ENCODE assay signal across 8 cellular contexts in genomic region chr1:209601809-209602657, GRCh38. TPM values are rescaled to one million over a fixed set of nuclear protein-coding genes. Genes with fewer than 3 reads are reported as not detected.
DNase-seq lines count a peak whose midpoint lies in the region; ATAC-seq and TF ChIP-seq lines count a peak whose summit lies in the region.

No MANE protein-coding gene starts in this region.

- CTCF ChIA-PET in CD8-positive, alpha-beta T cell (lab: Charles Lee) = interaction anchor here (0.8 to 2.0 kb wide), 4 partner anchors 25 to 146 kb away, joined by 3 to 9 read pairs (median 4); no protein-coding TSS in a partner anchor
- CTCF ChIA-PET in WTC11 (lab: Charles Lee) = interaction anchor here (1.0 to 3.3 kb wide), 4 partner anchors 12 to 26 kb away, joined by 3 to 12 read pairs (median 8); no protein-coding TSS in a partner anchor

- DNase-seq in CD8-positive, alpha-beta T cell = no peak
- DNase-seq in NAMALWA (ENCODE audit: low spot score) = peak; percentile 39
- DNase-seq in WTC11 (ENCODE audit: low spot score) = peak; percentile 37
- DNase-seq in esophagus squamous epithelium (lab: John Stamatoyannopoulos, UW) = no peak
- no peak for DNase-seq in nephron progenitor cell

- H3K27ac Mint-ChIP-seq in CD8-positive, alpha-beta T cell = no peak overlapping the region
- H3K27ac Mint-ChIP-seq in WTC11 (no peak overlapping the region), nephron progenitor cell (no peak overlapping the region)

- no peaks in the 10 kb centered on the region for H3K36me3 Mint-ChIP-seq in CD8-positive, alpha-beta T cell
- H3K36me3 Mint-ChIP-seq in WTC11 = no peaks in the 10 kb centered on the region
- no peaks in the 10 kb centered on the region for H3K36me3 Mint-ChIP-seq in nephron progenitor cell (ENCODE audit: low read depth)

- H3K36me3 ChIP-seq in CD8-positive, alpha-beta T cell (ENCODE audit: insufficient read depth, low read length) = no peaks in the 10 kb centered on the region
- H3K36me3 ChIP-seq in esophagus squamous epithelium = no peaks in the 10 kb centered on the region

- H3K27me3 ChIP-seq in CD8-positive, alpha-beta T cell (ENCODE audit: insufficient read depth, low read length) = no peaks in the 10 kb centered on the region
- H3K27me3 ChIP-seq in esophagus squamous epithelium = peaks cover 0 to 9% (median 0%) of the 10 kb centered on the region in 4 donors

- H3K27ac ChIP-seq in CD8-positive, alpha-beta T cell (ENCODE audit: low read depth, low read length) = no peak overlapping the region
- no peak overlapping the region for H3K27ac ChIP-seq in esophagus squamous epithelium

- H3K4me1 Mint-ChIP-seq in CD8-positive, alpha-beta T cell (ENCODE audit: low read depth) = no peaks in the 10 kb centered on the region
- H3K4me1 Mint-ChIP-seq in WTC11 = no peaks in the 10 kb centered on the region
- no peaks in the 10 kb centered on the region for H3K4me1 Mint-ChIP-seq in nephron progenitor cell

- peaks cover 12% of the 10 kb centered on the region for H3K27me3 Mint-ChIP-seq in CD8-positive, alpha-beta T cell (ENCODE audit: low read depth)
- H3K27me3 Mint-ChIP-seq in WTC11 (ENCODE audit: low read depth) = no peaks in the 10 kb centered on the region
- peaks cover 37% of the 10 kb centered on the region for H3K27me3 Mint-ChIP-seq in nephron progenitor cell (ENCODE audit: low read depth, poor library complexity)

- no peaks in the 10 kb centered on the region for H3K4me1 ChIP-seq in CD8-positive, alpha-beta T cell (ENCODE audit: insufficient read depth, low read length)
- H3K4me1 ChIP-seq in esophagus squamous epithelium = peaks cover 0 to 11% (median under 1%) of the 10 kb centered on the region in 3 donors

- intact Hi-C loops in CD8-positive, alpha-beta T cell (cut with DNase I, micrococcal nuclease) = loop anchor here in 1 of 2 experiments (1.0 kb wide), 1 partner anchor 145 kb away; no protein-coding TSS in a partner anchor
- intact Hi-C loops in esophagus squamous epithelium (cut with DNase I) = no loop called here

- H3K9me3 ChIP-seq in CD8-positive, alpha-beta T cell (ENCODE audit: low read length) = no peaks in the 10 kb centered on the region
- no peaks in the 10 kb centered on the region for H3K9me3 ChIP-seq in esophagus squamous epithelium

- POLR2A ChIA-PET in CD8-positive, alpha-beta T cell (lab: Charles Lee) = no interaction called here
- POLR2A ChIA-PET in WTC11 (lab: Charles Lee) = interaction anchor here (0.9 kb wide), 1 partner anchor 14 kb away, joined by 3 read pairs; no protein-coding TSS in a partner anchor

- no peak for TF ChIP-seq CTCF in CD8-positive, alpha-beta T cell (IDR thresholded peaks at IDR 0.05)
- TF ChIP-seq CTCF in WTC11 (IDR thresholded peaks at IDR 0.05) (peak; percentile 14; the same call in 1 of the 2 replicates), esophagus squamous epithelium (IDR thresholded peaks at IDR 0.05) (peak in 5 of 6 experiments; percentile 38 to 81 (median 51)), nephron progenitor cell (IDR thresholded peaks at IDR 0.05) (peak; percentile 54)

- no peak for TF ChIP-seq POLR2A in esophagus squamous epithelium (IDR thresholded peaks at IDR 0.05)

- peak; percentile 44 for ATAC-seq in CD8-positive, alpha-beta T cell
- ATAC-seq in GM19043 (IDR thresholded peaks at IDR 0.05; ENCODE audit: low read depth, unreplicated experiment) (peak; percentile 72), WTC11 (peak; percentile 97), HG02970 (IDR thresholded peaks at IDR 0.05; ENCODE audit: low FRiP score, unreplicated experiment) (no peak), GM21825 (IDR thresholded peaks at IDR 0.05; ENCODE audit: unreplicated experiment) (no peak)

- 38 to 44% methylated on average over 5 to 6 of the region's 6 CpGs for WGBS in esophagus squamous epithelium, 2 donors

- H3K4me3 Mint-ChIP-seq in CD8-positive, alpha-beta T cell = no peak overlapping the region
- H3K4me3 Mint-ChIP-seq in WTC11 = no peak overlapping the region
- H3K4me3 Mint-ChIP-seq in nephron progenitor cell = no peak overlapping the region

- no peaks in the 10 kb centered on the region for H3K9me3 Mint-ChIP-seq in CD8-positive, alpha-beta T cell
- no peaks in the 10 kb centered on the region for H3K9me3 Mint-ChIP-seq in WTC11
- H3K9me3 Mint-ChIP-seq in nephron progenitor cell = no peaks in the 10 kb centered on the region

- no peak overlapping the region for H3K4me3 ChIP-seq in CD8-positive, alpha-beta T cell (ENCODE audit: low read depth, low read length)
- H3K4me3 ChIP-seq in esophagus squamous epithelium = no peak overlapping the region

TF ChIP-seq in WTC11, 78 proteins besides CTCF, POLR2A, EP300 and RAD21:
- TF ChIP-seq ZNF396 (CRISPR knock-in tag; IDR thresholded peaks at IDR 0.05; ENCODE audit: borderline replicate concordance) (no peak), MXD4 (CRISPR knock-in tag; IDR thresholded peaks at IDR 0.05; ENCODE audit: borderline replicate concordance) (no peak), ZNF425 (CRISPR knock-in tag; conservative IDR thresholded peaks at IDR 0.05) (no peak), EMX1 (CRISPR knock-in tag; IDR thresholded peaks at IDR 0.05) (no peak), CBFB (CRISPR knock-in tag; IDR thresholded peaks at IDR 0.05; ENCODE audit: low read depth) (no peak), ZBTB43 (CRISPR knock-in tag; IDR thresholded peaks at IDR 0.05) (no peak), IRF1 (CRISPR knock-in tag; IDR thresholded peaks at IDR 0.05) (no peak), TEAD4 (CRISPR knock-in tag; IDR thresholded peaks at IDR 0.05) (no peak), ZNF671 (CRISPR knock-in tag; IDR thresholded peaks at IDR 0.05) (no peak)

RNA-seq across cellular contexts. Expression of gene CAMK1G, which starts 18.5 kb away (rescaled TPM):
- total RNA-seq in CD8-positive, alpha-beta T cell = not detected
- total RNA-seq in WTC11 (2021) = 0.28 to 0.96 TPM (median 0.50 TPM) in 3 replicates
- under 1 TPM in 1 of 4 donors, not detected in 3; 0.19 TPM for total RNA-seq in esophagus squamous epithelium

RNA-seq across cellular contexts. Expression of gene LAMB3, which starts 50.2 kb away (rescaled TPM):
- total RNA-seq in CD8-positive, alpha-beta T cell = not detected
- 0.53 to 0.85 TPM (median 0.60 TPM) in 3 replicates for total RNA-seq in WTC11 (2021)
- 100 to 1,000 TPM in 3 of 4 donors, 10 to 100 TPM in 1; 65.4 to 121 (median 113) TPM for total RNA-seq in esophagus squamous epithelium

Comparison
In these comparisons a context has a peak if more than half of its experiments do, and no peak if none do; other contexts are left out.
1. ATAC-seq: peak in CD8-positive, alpha-beta T cell (single experiment), GM19043 (single experiment) and WTC11 (single experiment); none in HG02970 (single experiment) and GM21825 (single experiment).
2. DNase-seq: peak in NAMALWA (single experiment) and WTC11 (single experiment); none in CD8-positive, alpha-beta T cell (0 of 7), esophagus squamous epithelium (single experiment) and nephron progenitor cell (single experiment).
3. RNA of gene LAMB3, which starts 50.2 kb away (total RNA-seq): 65.4 to 121 TPM in esophagus squamous epithelium; 0.53 to 0.85 TPM in WTC11 and not detected in CD8-positive, alpha-beta T cell; every median in the first group is over 10 times any median in the second.